Comparison of ENCODE assay signal across 8 cellular contexts in the genomic region with DNA sequence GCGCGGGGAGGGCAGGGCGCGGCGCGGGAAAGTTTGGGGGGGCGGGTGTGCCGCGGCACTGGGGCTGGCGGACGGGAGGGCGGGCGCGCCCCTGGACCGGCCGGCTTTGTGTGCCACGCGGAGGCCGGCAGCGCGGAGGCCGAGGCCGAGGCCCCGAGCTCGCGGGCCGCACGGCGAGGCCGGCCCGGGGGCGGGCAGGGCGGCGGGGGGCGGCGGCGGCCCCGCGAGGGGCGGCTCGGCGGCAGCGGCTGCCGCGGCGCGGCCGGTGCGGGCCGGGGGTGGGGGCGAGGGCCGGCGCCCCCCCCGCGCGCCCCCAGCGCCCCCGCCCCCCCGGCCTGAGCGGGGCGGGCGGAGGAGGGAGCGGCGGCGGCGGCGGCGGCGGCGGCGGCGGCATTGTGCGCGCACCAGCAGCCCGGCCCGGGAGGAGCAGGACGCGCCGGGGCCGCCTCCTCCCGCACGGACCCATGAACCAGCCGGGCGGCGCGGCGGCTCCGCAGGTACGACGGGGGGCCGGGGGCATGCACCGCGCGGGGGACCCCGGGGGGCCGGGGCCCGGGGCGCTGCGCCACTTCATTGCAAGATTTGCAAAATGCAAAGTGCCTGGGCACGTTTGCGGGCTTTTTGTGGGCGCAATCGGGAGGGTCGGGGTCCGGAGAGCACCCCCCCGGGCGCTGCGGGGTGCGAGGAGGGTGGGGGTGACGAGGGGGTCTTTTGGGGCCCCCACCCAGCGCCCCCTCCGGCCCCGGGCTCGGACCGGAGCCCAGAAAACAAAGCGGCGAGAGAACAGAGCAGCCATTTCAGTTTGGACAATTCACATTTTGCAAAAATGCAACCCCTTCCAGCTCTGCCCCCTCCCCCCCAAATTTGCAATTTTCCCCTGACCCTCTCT. TPM values are rescaled to one million over a fixed set of nuclear protein-coding genes. Genes with fewer than 3 reads are reported as not detected.
DNase-seq lines count a peak whose midpoint lies in the region; ATAC-seq and TF ChIP-seq lines count a peak whose summit lies in the region.

A gene with protein sequence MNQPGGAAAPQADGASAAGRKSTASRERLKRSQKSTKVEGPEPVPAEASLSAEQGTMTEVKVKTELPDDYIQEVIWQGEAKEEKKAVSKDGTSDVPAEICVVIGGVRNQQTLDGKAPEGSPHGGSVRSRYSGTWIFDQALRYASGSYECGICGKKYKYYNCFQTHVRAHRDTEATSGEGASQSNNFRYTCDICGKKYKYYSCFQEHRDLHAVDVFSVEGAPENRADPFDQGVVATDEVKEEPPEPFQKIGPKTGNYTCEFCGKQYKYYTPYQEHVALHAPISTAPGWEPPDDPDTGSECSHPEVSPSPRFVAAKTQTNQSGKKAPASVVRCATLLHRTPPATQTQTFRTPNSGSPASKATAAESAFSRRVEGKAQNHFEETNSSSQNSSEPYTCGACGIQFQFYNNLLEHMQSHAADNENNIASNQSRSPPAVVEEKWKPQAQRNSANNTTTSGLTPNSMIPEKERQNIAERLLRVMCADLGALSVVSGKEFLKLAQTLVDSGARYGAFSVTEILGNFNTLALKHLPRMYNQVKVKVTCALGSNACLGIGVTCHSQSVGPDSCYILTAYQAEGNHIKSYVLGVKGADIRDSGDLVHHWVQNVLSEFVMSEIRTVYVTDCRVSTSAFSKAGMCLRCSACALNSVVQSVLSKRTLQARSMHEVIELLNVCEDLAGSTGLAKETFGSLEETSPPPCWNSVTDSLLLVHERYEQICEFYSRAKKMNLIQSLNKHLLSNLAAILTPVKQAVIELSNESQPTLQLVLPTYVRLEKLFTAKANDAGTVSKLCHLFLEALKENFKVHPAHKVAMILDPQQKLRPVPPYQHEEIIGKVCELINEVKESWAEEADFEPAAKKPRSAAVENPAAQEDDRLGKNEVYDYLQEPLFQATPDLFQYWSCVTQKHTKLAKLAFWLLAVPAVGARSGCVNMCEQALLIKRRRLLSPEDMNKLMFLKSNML (plus strand): TSS at position 393 of the 889 bp plus-strand sequence. CDS start 72 bp downstream, at position 465.

- H3K9me3 Mint-ChIP-seq in activated CD4-positive, alpha-beta T cell treated with anti-CD3 and anti-CD28 coated beads, Interleukin-2, amount 10 ng/mL, durations not matched to agents 24 days and 14 days, result no peaks in the 10 kb centered on the region
- no peaks in the 10 kb centered on the region for H3K9me3 Mint-ChIP-seq in naive thymus-derived CD8-positive, alpha-beta T cell

- H3K4me3 ChIP-seq in IMR-90 (ENCODE audit: insufficient read depth, low read depth, low read length) (peak within 1 kb of the TSS; percentile 100), fibroblast of the aortic adventitia (ENCODE audit: low read depth, low read length) (peak within 1 kb of the TSS; percentile 79)

- CTCF ChIA-PET in IMR-90 (lab: Yijun Ruan, JAX), result interaction anchor here (0.6 to 0.7 kb wide), 2 partner anchors 19 to 274 kb away, joined by 3 read pairs; no protein-coding TSS in a partner anchor

- H3K27me3 ChIP-seq in IMR-90 (ENCODE audit: control insufficient read depth, insufficient read depth, low read length), result peaks cover 3% of the 10 kb centered on the region

- H2AFZ ChIP-seq in IMR-90 (replicated peaks; ENCODE audit: low read length, poor library complexity), result peak within 1 kb of the TSS; percentile 73

- peak within 1 kb of the TSS; percentile 91; the same call in 1 of the 2 replicates for H3K23ac ChIP-seq in IMR-90 (ENCODE audit: low read depth, low read length)

- TF ChIP-seq CTCF in IMR-90 (conservative IDR thresholded peaks at IDR 0.05; ENCODE audit: low read depth, low read length) (no peak), fibroblast of the aortic adventitia (IDR thresholded peaks at IDR 0.05; ENCODE audit: insufficient read depth, low read length) (no peak)

- H3K4me1 Mint-ChIP-seq in activated CD4-positive, alpha-beta T cell treated with anti-CD3 and anti-CD28 coated beads, Interleukin-2, amount 10 ng/mL, durations not matched to agents 24 days and 14 days, result peaks cover 9% of the 10 kb centered on the region
- peaks cover 1 to 11% (median 5%) of the 10 kb centered on the region in 4 donors for H3K4me1 Mint-ChIP-seq in naive thymus-derived CD8-positive, alpha-beta T cell

- H4K8ac ChIP-seq in IMR-90 (ENCODE audit: low read depth in 2 of 2, low read length in 2 of 2), result peak within 1 kb of the TSS in 1 of 2 experiments; percentile 67; a peak in 2 of 4 replicates

- peak within 1 kb of the TSS; percentile 76 for H3K56ac ChIP-seq in IMR-90 (ENCODE audit: extremely low read depth, insufficient read depth, low read length)

- no TSS peak for BruUV-seq in IMR-90 (replicated peaks; lab: Mats Ljungman, UMichigan)

- H3K9ac ChIP-seq in IMR-90 (ENCODE audit: low read depth, low read length), result peak within 1 kb of the TSS; percentile 99

- in situ Hi-C loops in IMR-90 (cut with MboI; ENCODE audit: low sequenced_read_pairs), result no loop called here

- WGBS in IMR-90 (ENCODE audit: extremely low coverage in 2 of 2, insufficient read length in 1 of 2), 2 experiments, result 2% methylated on average over 9 of the region's 117 CpGs; no CpG with 5 or more reads in 1 of the 2 experiments

- H4K91ac ChIP-seq in IMR-90 (ENCODE audit: insufficient read depth, low read depth, low read length), result no peak within 1 kb of the TSS; the same call in 1 of the 2 replicates

- peak within 1 kb of the TSS; percentile 94 for H3K4me2 ChIP-seq in IMR-90 (ENCODE audit: low read depth, low read length)

- H3K27ac ChIP-seq in IMR-90 (ENCODE audit: insufficient read depth, low read length), result peak within 1 kb of the TSS; percentile 99

- H3K14ac ChIP-seq in IMR-90 (replicated peaks; ENCODE audit: low read depth, low read length), result peak within 1 kb of the TSS; percentile 38

- H3K4me3 Mint-ChIP-seq in activated CD4-positive, alpha-beta T cell treated with anti-CD3 and anti-CD28 coated beads, Interleukin-2, amount 10 ng/mL, durations not matched to agents 24 days and 14 days, result peak within 1 kb of the TSS; percentile 86
- peak within 1 kb of the TSS; percentile 89 to 100 (median 94) for H3K4me3 Mint-ChIP-seq in naive thymus-derived CD8-positive, alpha-beta T cell

- intact Hi-C loops in activated CD4-positive, alpha-beta T cell treated with anti-CD3 and anti-CD28 coated beads, Interleukin-2, amount 10 ng/mL, durations not matched to agents 24 days and 14 days (cut with micrococcal nuclease), result loop anchor here (2.0 to 5.0 kb wide), 2 partner anchors 69 to 194 kb away; no protein-coding TSS in a partner anchor
- intact Hi-C loops in IMR-90 (cut with micrococcal nuclease), result loop anchor here (5.0 kb wide), 3 partner anchors 69 to 101 kb away; no protein-coding TSS in a partner anchor

- H2AK9ac ChIP-seq in IMR-90 (replicated peaks; ENCODE audit: low read depth, low read length, poor library complexity), result peak within 1 kb of the TSS; percentile 4

- peak; percentile 74 for DNase-seq in activated CD4-positive, alpha-beta T cell treated with anti-CD3 and anti-CD28 coated beads, Interleukin-2, amount 10 ng/mL, durations not matched to agents 24 days and 14 days
- DNase-seq in activated CD4-positive, alpha-beta T cell treated with anti-CD3 and anti-CD28 coated beads, Interleukin-2, amount 50 U/mL, for 4 hours, result no peak
- DNase-seq in IMR-90, result no peak
- peak; percentile 29 for DNase-seq in activated T-cell treated with anti-CD3 and anti-CD28 coated beads, Interleukin-2, amount 50 U/mL, for 1 hour
- DNase-seq in fibroblast of the aortic adventitia (ENCODE audit: low read depth), result no peak
- peak in 4 of 10 donors; percentile 3 to 19 (median 16) for DNase-seq in naive thymus-derived CD8-positive, alpha-beta T cell
- no peak for DNase-seq in NCI-H1092 treated with DMSO at 0.1 percent for 48 hours (lab: John Stamatoyannopoulos, UW)
- DNase-seq in NCI-H1694 (lab: John Stamatoyannopoulos, UW), result no peak

- peak within 1 kb of the TSS; percentile 81 for H2BK5ac ChIP-seq in IMR-90 (ENCODE audit: low read depth, low read length, poor library complexity, severe bottlenecking)

- ATAC-seq in IMR-90 (ENCODE audit: low read depth), result peak; percentile 92
- peak; percentile 62 to 81 for ATAC-seq in naive thymus-derived CD8-positive, alpha-beta T cell

- H2BK120ac ChIP-seq in IMR-90 (ENCODE audit: low read depth, low read length), result no peak within 1 kb of the TSS

- H2BK20ac ChIP-seq in IMR-90 (ENCODE audit: low read depth, low read length), result no peak within 1 kb of the TSS

- dilution Hi-C loops in IMR-90 (cut with HindIII; ENCODE audit: low sequenced_read_pairs, unreplicated experiment), result no loop called here

- no peaks in the 10 kb centered on the region for H3K36me3 ChIP-seq in IMR-90 (ENCODE audit: control insufficient read depth, insufficient read depth, low read length)

- TF ChIP-seq POLR2A in IMR-90 (IDR thresholded peaks at IDR 0.05; ENCODE audit: low read depth, low read length), result no peak

- peak within 1 kb of the TSS; percentile 95 for H3K18ac ChIP-seq in IMR-90 (ENCODE audit: low read depth, low read length)

- peaks cover 1% of the 10 kb centered on the region for H3K36me3 Mint-ChIP-seq in activated CD4-positive, alpha-beta T cell treated with anti-CD3 and anti-CD28 coated beads, Interleukin-2, amount 10 ng/mL, durations not matched to agents 24 days and 14 days (ENCODE audit: low read depth)
- H3K36me3 Mint-ChIP-seq in naive thymus-derived CD8-positive, alpha-beta T cell, result peaks cover 0 to 2% (median 0%) of the 10 kb centered on the region in 3 donors

- no peak for TF ChIP-seq RAD21 in IMR-90 (IDR thresholded peaks at IDR 0.05; ENCODE audit: low read length)

- peak within 1 kb of the TSS; percentile 62 for H3K4ac ChIP-seq in IMR-90 (ENCODE audit: low read depth, low read length)

- POLR2A ChIA-PET in IMR-90 (lab: Charles Lee; ENCODE audit: unreplicated experiment), result no interaction called here
- POLR2A ChIA-PET in naive thymus-derived CD8-positive, alpha-beta T cell (lab: Charles Lee), result no interaction called here

- no peak within 1 kb of the TSS for H2AK5ac ChIP-seq in IMR-90 (ENCODE audit: low read depth, low read length)

- no peaks in the 10 kb centered on the region for H3K9me3 ChIP-seq in IMR-90 (ENCODE audit: control insufficient read depth, insufficient read depth, low read length)

- peak within 1 kb of the TSS; percentile 99 for H4K5ac ChIP-seq in IMR-90 (ENCODE audit: low read depth, low read length)

- peak within 1 kb of the TSS; percentile 13 for H3K27ac Mint-ChIP-seq in activated CD4-positive, alpha-beta T cell treated with anti-CD3 and anti-CD28 coated beads, Interleukin-2, amount 10 ng/mL, durations not matched to agents 24 days and 14 days
- peak within 1 kb of the TSS in 7 of 10 donors; percentile 6 to 76 (median 61) for H3K27ac Mint-ChIP-seq in naive thymus-derived CD8-positive, alpha-beta T cell

- H3K4me1 ChIP-seq in IMR-90 (ENCODE audit: control insufficient read depth, insufficient read depth, low read length), result peaks cover 5% of the 10 kb centered on the region

- no peaks in the 10 kb centered on the region; the same call in 1 of the 2 replicates for H3K9me1 ChIP-seq in IMR-90 (ENCODE audit: insufficient read depth, low read length)

- H2BK15ac ChIP-seq in IMR-90 (ENCODE audit: low read depth, low read length), result no peak within 1 kb of the TSS; the same call in 2 of the 3 replicates

- H3K27me3 Mint-ChIP-seq in activated CD4-positive, alpha-beta T cell treated with anti-CD3 and anti-CD28 coated beads, Interleukin-2, amount 10 ng/mL, durations not matched to agents 24 days and 14 days, result peaks cover 42% of the 10 kb centered on the region
- H3K27me3 Mint-ChIP-seq in naive thymus-derived CD8-positive, alpha-beta T cell, result peaks cover 5 to 11% (median 8%) of the 10 kb centered on the region in 5 donors

- peaks cover 7 to 26% of the 10 kb centered on the region in 2 experiments for H3K79me1 ChIP-seq in IMR-90 (ENCODE audit: low read depth in 1 of 2, low read length in 2 of 2)

- H4K20me1 ChIP-seq in IMR-90 (ENCODE audit: insufficient read depth, low read length), result peaks cover 9% of the 10 kb centered on the region; the same call in 1 of the 2 replicates

RNA-seq across cellular contexts. Expression of the gene that starts here (rescaled TPM):
- 0.14 and 0.19 TPM in 2 replicates for total RNA-seq in activated CD4-positive, alpha-beta T cell treated with anti-CD3 and anti-CD28 coated beads, Interleukin-2, amount 10 ng/mL, durations not matched to agents 24 days and 14 days
- total RNA-seq in IMR-90 (2012; rRNA removed), result 7.5 and 8.2 TPM in 2 replicates
- polyA plus RNA-seq in IMR-90 (2012; rRNA removed), result 9.4 and 10.2 TPM in 2 replicates
- 4.1 and 5.9 TPM in 2 replicates for polyA plus RNA-seq in IMR-90 (2012; cell fraction: cytosol; rRNA removed)
- 18.5 and 28.9 TPM in 2 replicates for polyA plus RNA-seq in IMR-90 (2012; cell fraction: nucleus; rRNA removed; ENCODE audit: low replicate concordance)
- 5.8 and 13.6 TPM in 2 replicates for total RNA-seq in fibroblast of the aortic adventitia (ENCODE audit: low replicate concordance)
- under 1 TPM; 0.68 to 0.69 TPM for total RNA-seq in naive thymus-derived CD8-positive, alpha-beta T cell
- 1 to 10 TPM in 1 of 3 donors, under 1 TPM in 2; 0.47 to 1.1 (median 0.98) TPM for polyA plus RNA-seq in naive thymus-derived CD8-positive, alpha-beta T cell

Comparison
In these comparisons a context has a peak if more than half of its experiments do, and no peak if none do; other contexts are left out.
1. Peak in DNase-seq in activated CD4-positive, alpha-beta T cell treated with anti-CD3 and anti-CD28 coated beads, Interleukin-2, amount 10 ng/mL, durations not matched to agents 24 days and 14 days; RNA of the gene not detected or under 1 TPM.